10 cellular contexts compared by ENCODE assay signal in genomic region chr2:54360055-54360792, GRCh38.
DNase-seq lines count a peak whose midpoint lies in the region; ATAC-seq and TF ChIP-seq lines count a peak whose summit lies in the region.
"Had no signal": no experiment of that assay in that cellular context is flagged by ENCODE, and none has a peak within 500 bp of the region (broad histone marks: within the 10 kb centered on the region; RNA-seq: fewer than 3 reads in every experiment).

No MANE protein-coding gene starts in this region.

- H3K4me1 ChIP-seq in muscle layer of colon (ENCODE audit: insufficient read depth, low read length) (no peaks in the 10 kb centered on the region), uterus (no peaks in the 10 kb centered on the region)
- H3K4me1 ChIP-seq: SJSA1 had no signal

- H3K27me3 ChIP-seq in muscle layer of colon (ENCODE audit: control insufficient read depth in 1 of 2, insufficient read depth in 2 of 2, low read length in 2 of 2) (no peaks in the 10 kb centered on the region), uterus (no peaks in the 10 kb centered on the region)
- H3K27me3 ChIP-seq: SJSA1 had no signal

- no peak for TF ChIP-seq CTCF in uterus (IDR thresholded peaks at IDR 0.05)

- DNase-seq in DMS 273 (lab: John Stamatoyannopoulos, UW; ENCODE audit: unreplicated experiment) (peak; percentile 37), DMS 273 treated with DMSO at 0.1 percent for 48 hours (lab: John Stamatoyannopoulos, UW) (no peak), uterus (peak; percentile 44 to 81)
- DNase-seq in activated CD4-positive, alpha-beta T cell treated with anti-CD3 and anti-CD28 coated beads, Interleukin-2, amount 50 U/mL, for 4 hours, result no peak
- no peak for DNase-seq in NK-92 treated with Interleukin-12 subunit alpha and Interleukin-12 subunit beta, amount 100 ng/mL, for 24 hours (lab: John Stamatoyannopoulos, UW)

- H3K4me3 ChIP-seq in muscle layer of colon (ENCODE audit: low read depth in 1 of 2, low read length in 2 of 2) (peak overlapping the region in 1 of 2 donors; percentile 17), uterus (no peak overlapping the region)
- H3K4me3 ChIP-seq: SJSA1 had no signal

- H3K9me3 ChIP-seq in muscle layer of colon (ENCODE audit: low read length) (peaks cover 1% of the 10 kb centered on the region), uterus (no peaks in the 10 kb centered on the region)
- H3K9me3 ChIP-seq: SJSA1 had no signal

- H3K36me3 ChIP-seq in muscle layer of colon (ENCODE audit: insufficient read depth, low read length) (no peaks in the 10 kb centered on the region), uterus (no peaks in the 10 kb centered on the region)
- H3K36me3 ChIP-seq: SJSA1 had no signal

- peak overlapping the region; percentile 35 for H3K9ac ChIP-seq in muscle layer of colon (ENCODE audit: low read length)

- peak; percentile 25 for ATAC-seq in esophagus mucosa
- ATAC-seq in HG02938 (IDR thresholded peaks at IDR 0.05; ENCODE audit: unreplicated experiment), result no peak

- intact Hi-C loops in uterus (cut with DNase I; ENCODE audit: low total_unique reads), result no loop called here

- TF ChIP-seq POLR2A in uterus (IDR thresholded peaks at IDR 0.05), result no peak

- H3K27ac ChIP-seq in muscle layer of colon (ENCODE audit: low read depth, low read length) (peak overlapping the region; percentile 53), uterus (peak overlapping the region; percentile 68 to 73)
- H3K27ac ChIP-seq: 22Rv1, SJSA1 had no signal

Comparison
In these comparisons a context has a peak if more than half of its experiments do, and no peak if none do; other contexts are left out.
1. DNase-seq: peak in DMS 273 (single experiment) and uterus (2 of 2); none in DMS 273 treated with DMSO at 0.1 percent for 48 hours (single experiment), activated CD4-positive, alpha-beta T cell treated with anti-CD3 and anti-CD28 coated beads, Interleukin-2, amount 50 U/mL, for 4 hours (0 of 2) and NK-92 treated with Interleukin-12 subunit alpha and Interleukin-12 subunit beta, amount 100 ng/mL, for 24 hours (single experiment).